In the genomic region with DNA sequence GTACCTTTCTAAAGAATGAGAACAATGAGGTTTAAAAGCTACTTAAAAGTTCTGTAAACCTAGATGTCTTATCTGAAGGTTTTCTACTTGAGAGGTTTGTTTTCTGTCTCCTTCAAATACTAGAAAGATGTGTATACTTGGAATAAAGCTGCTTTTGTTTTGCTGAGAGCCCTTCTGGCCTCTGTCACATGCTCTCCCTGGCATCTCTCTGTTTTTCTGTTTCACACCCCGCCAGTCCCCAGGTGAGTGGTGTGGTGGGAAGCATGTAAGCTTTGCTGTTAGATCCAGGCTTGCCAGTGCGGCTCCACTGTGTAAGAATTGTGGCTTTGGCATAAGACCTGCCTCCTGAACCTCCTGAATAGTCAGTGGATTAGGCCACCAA, we compare ENCODE assay signal across 10 cellular contexts.
DNase-seq lines count a peak whose midpoint lies in the region; ATAC-seq lines count a peak whose summit lies in the region.
"Had no signal": no experiment of that assay in that cellular context is flagged by ENCODE, and none has a peak within 500 bp of the region (broad histone marks: within the 10 kb centered on the region; RNA-seq: fewer than 3 reads in every experiment).

No MANE protein-coding gene starts in this region.

- ATAC-seq in GM19438 (IDR thresholded peaks at IDR 0.05; ENCODE audit: low read depth, unreplicated experiment) (peak; percentile 59), HG03139 (IDR thresholded peaks at IDR 0.05; ENCODE audit: unreplicated experiment) (peak; percentile 10)

- peak overlapping the region; percentile 76 for H3K27ac ChIP-seq in caudate nucleus (ENCODE audit: low read depth, low read length)

- DNase-seq in COLO829 (ENCODE audit: low spot score), result peak; percentile 14
- peak in 24 of 61 donors; percentile 11 to 59 (median 34) for DNase-seq in caudate nucleus (lab: John Stamatoyannopoulos, UW)
- DNase-seq in activated gamma-delta T cell treated with Interleukin-2 at 50 U/mL for 16 hours, result no peak
- no peak for DNase-seq in SKM-1 treated with dmso at 0.1 percent for 144 hours (lab: John Stamatoyannopoulos, UW; ENCODE audit: unreplicated experiment)
- no peak for DNase-seq in SHP77 treated with DMSO at 0.1 percent for 48 hours (lab: John Stamatoyannopoulos, UW)
- DNase-seq in NCI-H146 (lab: John Stamatoyannopoulos, UW), result no peak
- DNase-seq: immature natural killer cell, IMR-90 had no signal
